ENCODE assay signal across 23 cellular contexts in the genomic region with DNA sequence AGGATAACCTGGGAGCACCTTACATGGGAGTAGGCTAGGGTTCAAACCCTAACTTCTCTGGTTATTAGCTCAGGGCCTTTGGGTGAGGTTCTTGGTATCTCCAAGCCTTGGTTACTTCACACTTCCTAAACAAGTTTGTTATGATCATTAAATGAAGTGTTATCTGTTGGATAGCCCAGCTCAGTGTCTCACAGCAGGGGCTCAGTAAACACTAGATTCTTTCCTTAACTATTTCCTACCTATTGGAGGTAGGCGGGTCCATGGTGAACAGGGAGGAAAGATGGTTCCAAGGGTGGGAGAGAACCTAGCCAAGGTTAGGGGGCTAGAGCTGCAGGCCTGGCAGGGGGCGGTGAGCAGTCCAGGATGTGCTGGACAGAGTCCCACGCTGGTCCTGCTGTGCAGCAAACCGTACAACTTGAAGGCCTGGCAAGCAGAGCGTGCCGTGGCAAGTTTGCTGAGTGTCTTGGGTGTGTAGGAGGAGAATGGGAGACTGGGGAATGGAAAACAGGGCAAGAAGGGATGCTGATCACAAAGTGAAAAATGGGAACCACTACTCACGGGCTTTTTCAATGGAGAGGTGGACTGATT.
A peak's percentile ranks its signal among the peaks of the same experiment; 100 is the strongest.
DNase-seq lines count a peak whose midpoint lies in the region; ATAC-seq and TF ChIP-seq lines count a peak whose summit lies in the region.
"Had no signal": no experiment of that assay in that cellular context is flagged by ENCODE, and none has a peak within 500 bp of the region (broad histone marks: within the 10 kb centered on the region; RNA-seq: fewer than 3 reads in every experiment).

No MANE protein-coding gene starts in this region.

- peaks cover 4% of the 10 kb centered on the region; the same call in 1 of the 2 replicates for H3K4me1 ChIP-seq in HEK293 (ENCODE audit: control insufficient read depth, insufficient read depth, low read length)
- H3K4me1 ChIP-seq: adrenal gland, neural progenitor cell had no signal

- POLR2A ChIA-PET in HEK293 (lab: Yijun Ruan, JAX) (interaction anchor here (1.1 kb wide), 1 partner anchor 11 kb away, joined by 3 read pairs; no protein-coding TSS in a partner anchor), RWPE1 (lab: Yijun Ruan, JAX; ENCODE audit: low non-redundant PET) (no interaction called here)

- H3K4me3 ChIP-seq in HEK293 (ENCODE audit: low read depth, low read length): no peak overlapping the region
- H3K4me3 ChIP-seq: adrenal gland, dorsolateral prefrontal cortex, neural progenitor cell, psoas muscle, skin epidermis, transverse colon had no signal

- H3K4me3 Mint-ChIP-seq in stimulated activated memory B cell treated with anti-CD40 and anti-IgM and Interleukin-4, amounts not matched to agents 10 μg/mL and 1 μg/mL and 100 μg/mL, for 72 hours: no peak overlapping the region
- H3K4me3 Mint-ChIP-seq: neural progenitor cell; stimulated activated naive CD8-positive, alpha-beta T cell treated with anti-CD3 and anti-CD28 coated beads, Interleukin-15, amount 100 ng/mL, for 72 hours had no signal

- peak overlapping the region; percentile 67 for H3K27ac Mint-ChIP-seq in stimulated activated memory B cell treated with anti-CD40 and anti-IgM and Interleukin-4, amounts not matched to agents 10 μg/mL and 1 μg/mL and 100 μg/mL, for 72 hours
- H3K27ac Mint-ChIP-seq: neural progenitor cell had no signal

- peaks cover 50% of the 10 kb centered on the region for H3K4me1 Mint-ChIP-seq in stimulated activated memory B cell treated with anti-CD40 and anti-IgM and Interleukin-4, amounts not matched to agents 10 μg/mL and 1 μg/mL and 100 μg/mL, for 72 hours

- no peak for TF ChIP-seq CTCF in HEK293 (tag by site-specific recombination; IDR thresholded peaks at IDR 0.05)
- no peak for TF ChIP-seq CTCF in RWPE1 (conservative IDR thresholded peaks at IDR 0.05; ENCODE audit: low read depth)

- peaks cover 1% of the 10 kb centered on the region for H3K36me3 Mint-ChIP-seq in stimulated activated memory B cell treated with anti-CD40 and anti-IgM and Interleukin-4, amounts not matched to agents 10 μg/mL and 1 μg/mL and 100 μg/mL, for 72 hours
- H3K36me3 Mint-ChIP-seq: neural progenitor cell had no signal

- CTCF ChIA-PET in HEK293 (lab: Yijun Ruan, JAX) (interaction anchor here (0.7 kb wide), 1 partner anchor 33 kb away, joined by 3 read pairs; no protein-coding TSS in a partner anchor), RWPE1 (lab: Yijun Ruan, JAX) (interaction anchor here (0.6 kb wide), 1 partner anchor 93 kb away, joined by 3 read pairs; no protein-coding TSS in a partner anchor)

- H3K27ac ChIP-seq in HEK293 (ENCODE audit: extremely low read depth, low read depth, low read length) (no peak overlapping the region), RWPE1 (no peak overlapping the region)
- H3K27ac ChIP-seq: adrenal gland, neural progenitor cell, psoas muscle, transverse colon, VCaP had no signal

- no peaks in the 10 kb centered on the region for H3K9me3 ChIP-seq in HEK293 (ENCODE audit: control insufficient read depth, insufficient read depth, low read depth, low read length)
- H3K9me3 ChIP-seq: adrenal gland, psoas muscle, SK-N-SH, transverse colon had no signal

- no peaks in the 10 kb centered on the region for H3K36me3 ChIP-seq in HEK293 (ENCODE audit: control insufficient read depth in 2 of 2, insufficient read depth in 1 of 2, low read length in 2 of 2)
- H3K36me3 ChIP-seq: adrenal gland, neural progenitor cell, transverse colon had no signal

- ATAC-seq in esophagus mucosa (peak; percentile 37), GM21515 (IDR thresholded peaks at IDR 0.05; ENCODE audit: unreplicated experiment) (no peak)
- ATAC-seq in stimulated activated memory B cell treated with anti-CD40 and anti-IgM and Interleukin-4, amounts not matched to agents 10 μg/mL and 1 μg/mL and 100 μg/mL, for 72 hours: no peak
- ATAC-seq in activated CD4-positive, CD25-positive, alpha-beta regulatory T cell treated with anti-CD3 and anti-CD28 coated beads, Interleukin-2, amount 50 U/mL, for 24 hours: no peak
- ATAC-seq: stimulated activated naive CD8-positive, alpha-beta T cell treated with anti-CD3 and anti-CD28 coated beads, Interleukin-15, amount 100 ng/mL, for 72 hours had no signal

- no peaks in the 10 kb centered on the region for H3K9me3 Mint-ChIP-seq in stimulated activated memory B cell treated with anti-CD40 and anti-IgM and Interleukin-4, amounts not matched to agents 10 μg/mL and 1 μg/mL and 100 μg/mL, for 72 hours
- H3K9me3 Mint-ChIP-seq: neural progenitor cell; stimulated activated naive CD8-positive, alpha-beta T cell treated with anti-CD3 and anti-CD28 coated beads, Interleukin-15, amount 100 ng/mL, for 72 hours had no signal

- no peaks in the 10 kb centered on the region for H3K27me3 Mint-ChIP-seq in stimulated activated memory B cell treated with anti-CD40 and anti-IgM and Interleukin-4, amounts not matched to agents 10 μg/mL and 1 μg/mL and 100 μg/mL, for 72 hours
- H3K27me3 Mint-ChIP-seq: stimulated activated naive CD8-positive, alpha-beta T cell treated with anti-CD3 and anti-CD28 coated beads, Interleukin-15, amount 100 ng/mL, for 72 hours had no signal

- DNase-seq in RWPE1 (ENCODE audit: low spot score) (peak; percentile 28), ecto neural progenitor cell (ENCODE audit: low spot score) (no peak)
- DNase-seq: activated CD4-positive, alpha-beta T cell treated with anti-CD3 and anti-CD28 coated beads, Interleukin-2, amount 50 U/mL, for 48 hours; activated effector memory CD4-positive, alpha-beta T cell treated with Interleukin-2 at 50 U/mL for 16 hours; adrenal gland; DND-41; erythroblast; left colon; NCI-H1694; psoas muscle; SK-N-SH; stimulated activated CD4-positive, alpha-beta T cell treated with anti-CD3 and anti-CD28 coated beads, Interleukin-2, amount 100 ng/mL, for 24 hours; stimulated activated naive CD8-positive, alpha-beta T cell treated with anti-CD3 and anti-CD28 coated beads, Interleukin-15, amount 100 ng/mL, for 72 hours; transverse colon had no signal

TF ChIP-seq in HEK293, 187 proteins besides CTCF, POLR2A, EP300 and RAD21:
- TF ChIP-seq FEZF1 (tag by site-specific recombination; IDR thresholded peaks at IDR 0.05) (0 out of 2 replicates have a peak, but pooled peaks have one; percentile 9), ZNF366 (tag by site-specific recombination; conservative IDR thresholded peaks at IDR 0.05) (no peak), EGR2 (tag by site-specific recombination; IDR thresholded peaks at IDR 0.05; ENCODE audit: low read depth) (0 out of 2 replicates have a peak, but pooled peaks have one; percentile 13), ZIC2 (tag by site-specific recombination; IDR thresholded peaks at IDR 0.05) (peak; percentile 52), ZNF623 (tag by site-specific recombination; IDR thresholded peaks at IDR 0.05) (no peak), ZFHX2 (tag by site-specific recombination; conservative IDR thresholded peaks at IDR 0.05) (0 out of 2 replicates have a peak, but pooled peaks have one; percentile 22)
- TF ChIP-seq, protein P1, sequence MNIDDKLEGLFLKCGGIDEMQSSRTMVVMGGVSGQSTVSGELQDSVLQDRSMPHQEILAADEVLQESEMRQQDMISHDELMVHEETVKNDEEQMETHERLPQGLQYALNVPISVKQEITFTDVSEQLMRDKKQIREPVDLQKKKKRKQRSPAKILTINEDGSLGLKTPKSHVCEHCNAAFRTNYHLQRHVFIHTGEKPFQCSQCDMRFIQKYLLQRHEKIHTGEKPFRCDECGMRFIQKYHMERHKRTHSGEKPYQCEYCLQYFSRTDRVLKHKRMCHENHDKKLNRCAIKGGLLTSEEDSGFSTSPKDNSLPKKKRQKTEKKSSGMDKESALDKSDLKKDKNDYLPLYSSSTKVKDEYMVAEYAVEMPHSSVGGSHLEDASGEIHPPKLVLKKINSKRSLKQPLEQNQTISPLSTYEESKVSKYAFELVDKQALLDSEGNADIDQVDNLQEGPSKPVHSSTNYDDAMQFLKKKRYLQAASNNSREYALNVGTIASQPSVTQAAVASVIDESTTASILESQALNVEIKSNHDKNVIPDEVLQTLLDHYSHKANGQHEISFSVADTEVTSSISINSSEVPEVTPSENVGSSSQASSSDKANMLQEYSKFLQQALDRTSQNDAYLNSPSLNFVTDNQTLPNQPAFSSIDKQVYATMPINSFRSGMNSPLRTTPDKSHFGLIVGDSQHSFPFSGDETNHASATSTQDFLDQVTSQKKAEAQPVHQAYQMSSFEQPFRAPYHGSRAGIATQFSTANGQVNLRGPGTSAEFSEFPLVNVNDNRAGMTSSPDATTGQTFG (tag by site-specific recombination; IDR thresholded peaks at IDR 0.05; ENCODE audit: borderline replicate concordance): no peak
- TF ChIP-seq, protein P2, sequence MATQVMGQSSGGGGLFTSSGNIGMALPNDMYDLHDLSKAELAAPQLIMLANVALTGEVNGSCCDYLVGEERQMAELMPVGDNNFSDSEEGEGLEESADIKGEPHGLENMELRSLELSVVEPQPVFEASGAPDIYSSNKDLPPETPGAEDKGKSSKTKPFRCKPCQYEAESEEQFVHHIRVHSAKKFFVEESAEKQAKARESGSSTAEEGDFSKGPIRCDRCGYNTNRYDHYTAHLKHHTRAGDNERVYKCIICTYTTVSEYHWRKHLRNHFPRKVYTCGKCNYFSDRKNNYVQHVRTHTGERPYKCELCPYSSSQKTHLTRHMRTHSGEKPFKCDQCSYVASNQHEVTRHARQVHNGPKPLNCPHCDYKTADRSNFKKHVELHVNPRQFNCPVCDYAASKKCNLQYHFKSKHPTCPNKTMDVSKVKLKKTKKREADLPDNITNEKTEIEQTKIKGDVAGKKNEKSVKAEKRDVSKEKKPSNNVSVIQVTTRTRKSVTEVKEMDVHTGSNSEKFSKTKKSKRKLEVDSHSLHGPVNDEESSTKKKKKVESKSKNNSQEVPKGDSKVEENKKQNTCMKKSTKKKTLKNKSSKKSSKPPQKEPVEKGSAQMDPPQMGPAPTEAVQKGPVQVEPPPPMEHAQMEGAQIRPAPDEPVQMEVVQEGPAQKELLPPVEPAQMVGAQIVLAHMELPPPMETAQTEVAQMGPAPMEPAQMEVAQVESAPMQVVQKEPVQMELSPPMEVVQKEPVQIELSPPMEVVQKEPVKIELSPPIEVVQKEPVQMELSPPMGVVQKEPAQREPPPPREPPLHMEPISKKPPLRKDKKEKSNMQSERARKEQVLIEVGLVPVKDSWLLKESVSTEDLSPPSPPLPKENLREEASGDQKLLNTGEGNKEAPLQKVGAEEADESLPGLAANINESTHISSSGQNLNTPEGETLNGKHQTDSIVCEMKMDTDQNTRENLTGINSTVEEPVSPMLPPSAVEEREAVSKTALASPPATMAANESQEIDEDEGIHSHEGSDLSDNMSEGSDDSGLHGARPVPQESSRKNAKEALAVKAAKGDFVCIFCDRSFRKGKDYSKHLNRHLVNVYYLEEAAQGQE (tag by site-specific recombination; IDR thresholded peaks at IDR 0.05): peak; percentile 84
TF ChIP-seq in HEK293: peak in this region for 5.
